ENCODE assay signal across 11 cellular contexts in the genomic region with DNA sequence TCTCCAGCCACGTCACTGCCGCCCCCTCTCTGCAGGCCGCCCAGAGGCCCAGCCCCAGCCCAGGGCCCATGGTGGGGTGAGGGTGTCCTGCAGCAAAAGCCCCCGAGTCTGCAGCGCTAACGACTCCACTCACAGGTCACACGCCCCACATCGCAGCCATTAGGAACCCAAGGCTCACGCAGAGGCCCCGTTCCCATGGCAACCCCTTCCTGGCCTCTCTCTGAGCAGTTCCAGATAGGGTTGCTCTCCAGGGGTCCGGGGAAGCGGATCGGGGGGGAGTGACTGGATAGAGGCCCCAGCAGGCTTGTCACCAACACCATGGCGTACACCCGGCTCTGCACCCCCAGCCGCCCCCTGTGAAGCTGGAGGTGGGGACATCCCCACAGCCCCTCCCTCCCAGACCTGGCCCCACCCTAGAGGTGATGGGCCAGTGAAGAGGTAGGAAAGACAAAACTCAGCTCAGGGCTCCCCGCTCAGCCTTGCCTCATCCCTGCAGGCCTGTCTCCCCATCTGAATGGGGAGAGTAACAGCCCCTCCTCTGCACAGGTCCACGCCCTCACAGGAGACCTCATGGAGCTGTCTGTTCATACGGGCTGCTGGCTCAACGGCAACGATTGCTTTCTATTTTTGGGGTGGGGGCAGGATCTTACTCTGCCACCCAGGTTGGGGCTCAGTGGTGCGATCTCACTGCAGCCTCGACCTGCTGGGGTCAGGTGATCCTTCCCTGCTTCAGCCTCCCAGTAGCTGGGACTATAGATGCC. TPM values are rescaled to one million over a fixed set of nuclear protein-coding genes. Genes with fewer than 3 reads are reported as not detected.
DNase-seq lines count a peak whose midpoint lies in the region; ATAC-seq and TF ChIP-seq lines count a peak whose summit lies in the region.
"Had no signal": no experiment of that assay in that cellular context is flagged by ENCODE, and none has a peak within 500 bp of the region (broad histone marks: within the 10 kb centered on the region; RNA-seq: fewer than 3 reads in every experiment).

No MANE protein-coding gene starts in this region.

- DNase-seq in HFFc6 (no peak), amniotic epithelial cell (ENCODE audit: low read depth) (peak; percentile 40), hepatocyte (ENCODE audit: low spot score) (peak; percentile 75), sigmoid colon (peak; percentile 79), NCI-H446 treated with DMSO at 0.1 percent for 48 hours (lab: John Stamatoyannopoulos, UW) (no peak), NCI-H82 treated with DMSO at 0.1 percent for 48 hours (lab: John Stamatoyannopoulos, UW; ENCODE audit: unreplicated experiment) (no peak), GM10266 (ENCODE audit: extremely low spot score) (no peak)
- DNase-seq: central memory CD4-positive, alpha-beta T cell; NCI-H1048; SHP77 treated with DMSO at 0.1 percent for 48 hours had no signal

- peak overlapping the region; percentile 45 for H3K27ac Mint-ChIP-seq in HFFc6

- H2AFZ ChIP-seq in hepatocyte: no peak overlapping the region

- H4K20me1 ChIP-seq in hepatocyte (ENCODE audit: insufficient read depth, poor library complexity, severe bottlenecking): peaks cover 98% of the 10 kb centered on the region

- H3K9me3 ChIP-seq in hepatocyte (ENCODE audit: low read depth) (no peaks in the 10 kb centered on the region), sigmoid colon (no peaks in the 10 kb centered on the region)

- H3K27me3 Mint-ChIP-seq in HFFc6 (ENCODE audit: insufficient read depth): peaks cover 3% of the 10 kb centered on the region; the same call in 1 of the 2 replicates

- H3K4me1 Mint-ChIP-seq in HFFc6 (ENCODE audit: low read depth): peaks cover 38% of the 10 kb centered on the region

- peaks cover 98% of the 10 kb centered on the region for H3K79me2 ChIP-seq in hepatocyte

- H3K4me3 Mint-ChIP-seq in HFFc6: no peak overlapping the region

- TF ChIP-seq CTCF in HFFc6 (IDR thresholded peaks at IDR 0.05) (no peak), hepatocyte (IDR thresholded peaks at IDR 0.05; ENCODE audit: poor library complexity) (no peak), sigmoid colon (IDR thresholded peaks at IDR 0.05) (no peak), GM10266 (IDR thresholded peaks at IDR 0.05; ENCODE audit: control insufficient read depth, insufficient read depth, low read depth, missing control alignments) (no peak)

- TF ChIP-seq EP300 in sigmoid colon (IDR thresholded peaks at IDR 0.05): no peak

- H3K36me3 ChIP-seq in hepatocyte (replicated peaks; ENCODE audit: insufficient read depth, low read depth) (no peaks in the 10 kb centered on the region), sigmoid colon (peaks cover 9 to 25% (median 14%) of the 10 kb centered on the region in 4 donors)

- ATAC-seq in HG03039 (IDR thresholded peaks at IDR 0.05; ENCODE audit: unreplicated experiment): no peak

- no peaks in the 10 kb centered on the region for H3K27me3 ChIP-seq in hepatocyte
- H3K27me3 ChIP-seq in sigmoid colon: no peaks in the 10 kb centered on the region

- H3K27ac ChIP-seq in hepatocyte (peak overlapping the region; percentile 31), sigmoid colon (peak overlapping the region; percentile 1 to 70 (median 56))

- intact Hi-C loops in sigmoid colon (cut with DNase I): loop anchor here (1.0 kb wide), 1 partner anchor 23 kb away; no protein-coding TSS in a partner anchor

- no peak for TF ChIP-seq POLR2A in sigmoid colon (IDR thresholded peaks at IDR 0.05)

- no peaks in the 10 kb centered on the region for H3K9me3 Mint-ChIP-seq in HFFc6

- peak overlapping the region; percentile 70 for H3K4me2 ChIP-seq in hepatocyte

- H3K4me1 ChIP-seq in hepatocyte (ENCODE audit: insufficient read depth): peaks cover 19% of the 10 kb centered on the region
- peaks cover 0 to 96% (median 85%) of the 10 kb centered on the region in 4 donors for H3K4me1 ChIP-seq in sigmoid colon

- H3K9me2 ChIP-seq in hepatocyte (replicated peaks; ENCODE audit: insufficient read depth): no peaks in the 10 kb centered on the region

- peaks cover 5% of the 10 kb centered on the region; the same call in 1 of the 2 replicates for H3K36me3 Mint-ChIP-seq in HFFc6 (ENCODE audit: low read depth)

- 55% methylated on average over 21 of the region's 23 CpGs for WGBS in hepatocyte (ENCODE audit: low lambda C conversion rate, missing lambda C conversion rate)
- 67 to 72% methylated on average over 23 of the region's 23 CpGs for WGBS in sigmoid colon, 2 donors

- H3K4me3 ChIP-seq in hepatocyte (no peak overlapping the region), sigmoid colon (peak overlapping the region in 1 of 4 donors; percentile 22)

RNA-seq across cellular contexts. Expression of gene TNRC18, which starts 41.2 kb away (rescaled TPM):
- total RNA-seq in HFFc6 (2021; fragmentation: NEBNext Ultra II Directional; extraction: Animal tissue kit (Norgen Biotek cat#: 25700)): 10 to 100 TPM; 70.6 to 87.1 (median 79.9) TPM
- total RNA-seq in hepatocyte: 28.2 and 52.8 TPM in 2 replicates
- polyA plus RNA-seq in hepatocyte: 15.2 and 18.1 TPM in 2 replicates
- total RNA-seq in sigmoid colon: 100 to 1,000 TPM in 1 of 4 donors, 10 to 100 TPM in 3; 32.5 to 187 (median 59.9) TPM
- polyA plus RNA-seq in sigmoid colon: 10 to 100 TPM; 12.6 to 61.8 (median 19.9) TPM

Comparison
In these comparisons a context has a peak if more than half of its experiments do, and no peak if none do; other contexts are left out.
1. DNase-seq: peak in amniotic epithelial cell (single experiment), hepatocyte (single experiment) and sigmoid colon (single experiment); none in HFFc6 (single experiment), NCI-H446 treated with DMSO at 0.1 percent for 48 hours (single experiment), NCI-H82 treated with DMSO at 0.1 percent for 48 hours (single experiment) and GM10266 (single experiment).